Comparison of ENCODE assay signal across 1 cellular context in the genomic region with DNA sequence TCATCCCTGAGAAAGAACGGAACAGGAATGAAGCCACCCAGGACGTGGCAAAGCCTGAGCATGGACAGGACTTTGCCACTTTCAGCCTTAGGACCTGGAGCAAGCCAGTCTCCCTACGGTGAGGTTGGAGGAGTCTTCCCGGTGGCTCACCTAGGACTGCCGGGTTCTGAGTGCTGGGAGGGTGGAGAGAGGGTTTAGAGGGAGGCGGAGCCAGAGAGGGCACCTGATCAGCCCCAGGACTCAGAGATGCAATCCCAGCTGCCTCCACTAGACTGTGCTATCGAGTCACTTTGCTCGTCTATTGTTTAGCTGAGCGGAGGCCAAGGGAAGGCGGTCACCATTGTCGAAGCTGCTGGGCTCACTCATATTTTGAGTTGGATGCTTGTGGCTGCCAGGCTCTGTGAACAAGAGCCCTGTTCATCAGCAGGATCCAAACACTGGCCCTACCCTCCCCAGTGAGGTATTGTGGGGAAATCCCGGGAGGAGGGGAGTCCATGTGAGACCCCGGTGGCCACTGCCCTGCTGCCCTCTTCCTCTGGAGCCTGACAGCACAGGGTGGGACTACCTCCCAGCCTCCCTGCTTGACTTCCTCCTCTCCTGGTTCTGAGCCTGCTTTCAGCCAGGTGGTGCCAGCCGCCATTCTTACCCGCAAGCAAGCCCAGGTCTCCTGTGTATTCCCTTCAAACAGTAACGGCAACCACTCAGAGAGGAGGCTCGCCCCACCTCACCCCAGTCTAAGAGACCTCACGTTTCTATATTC.
TF ChIP-seq lines count a peak whose summit lies in the region.

No MANE protein-coding gene starts in this region.

TF ChIP-seq in GM12878, 131 proteins besides CTCF, POLR2A, EP300 and RAD21:
- TF ChIP-seq YBX1 (IDR thresholded peaks at IDR 0.05), result no peak
- TF ChIP-seq NR2C2 (IDR thresholded peaks at IDR 0.05; ENCODE audit: borderline replicate concordance, control insufficient read depth, insufficient read length, low read depth), result no peak
- TF ChIP-seq, protein P1, sequence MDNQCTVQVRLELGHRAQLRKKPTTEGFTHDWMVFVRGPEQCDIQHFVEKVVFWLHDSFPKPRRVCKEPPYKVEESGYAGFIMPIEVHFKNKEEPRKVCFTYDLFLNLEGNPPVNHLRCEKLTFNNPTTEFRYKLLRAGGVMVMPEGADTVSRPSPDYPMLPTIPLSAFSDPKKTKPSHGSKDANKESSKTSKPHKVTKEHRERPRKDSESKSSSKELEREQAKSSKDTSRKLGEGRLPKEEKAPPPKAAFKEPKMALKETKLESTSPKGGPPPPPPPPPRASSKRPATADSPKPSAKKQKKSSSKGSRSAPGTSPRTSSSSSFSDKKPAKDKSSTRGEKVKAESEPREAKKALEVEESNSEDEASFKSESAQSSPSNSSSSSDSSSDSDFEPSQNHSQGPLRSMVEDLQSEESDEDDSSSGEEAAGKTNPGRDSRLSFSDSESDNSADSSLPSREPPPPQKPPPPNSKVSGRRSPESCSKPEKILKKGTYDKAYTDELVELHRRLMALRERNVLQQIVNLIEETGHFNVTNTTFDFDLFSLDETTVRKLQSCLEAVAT (IDR thresholded peaks at IDR 0.05), result no peak
- TF ChIP-seq CHD2 (IDR thresholded peaks at IDR 0.05; ENCODE audit: borderline replicate concordance, low read depth, low read length), result no peak
- no peak for TF ChIP-seq CHD4 (IDR thresholded peaks at IDR 0.05)
- TF ChIP-seq BMI1 (IDR thresholded peaks at IDR 0.05; ENCODE audit: borderline replicate concordance), result no peak
- TF ChIP-seq, protein P2, sequence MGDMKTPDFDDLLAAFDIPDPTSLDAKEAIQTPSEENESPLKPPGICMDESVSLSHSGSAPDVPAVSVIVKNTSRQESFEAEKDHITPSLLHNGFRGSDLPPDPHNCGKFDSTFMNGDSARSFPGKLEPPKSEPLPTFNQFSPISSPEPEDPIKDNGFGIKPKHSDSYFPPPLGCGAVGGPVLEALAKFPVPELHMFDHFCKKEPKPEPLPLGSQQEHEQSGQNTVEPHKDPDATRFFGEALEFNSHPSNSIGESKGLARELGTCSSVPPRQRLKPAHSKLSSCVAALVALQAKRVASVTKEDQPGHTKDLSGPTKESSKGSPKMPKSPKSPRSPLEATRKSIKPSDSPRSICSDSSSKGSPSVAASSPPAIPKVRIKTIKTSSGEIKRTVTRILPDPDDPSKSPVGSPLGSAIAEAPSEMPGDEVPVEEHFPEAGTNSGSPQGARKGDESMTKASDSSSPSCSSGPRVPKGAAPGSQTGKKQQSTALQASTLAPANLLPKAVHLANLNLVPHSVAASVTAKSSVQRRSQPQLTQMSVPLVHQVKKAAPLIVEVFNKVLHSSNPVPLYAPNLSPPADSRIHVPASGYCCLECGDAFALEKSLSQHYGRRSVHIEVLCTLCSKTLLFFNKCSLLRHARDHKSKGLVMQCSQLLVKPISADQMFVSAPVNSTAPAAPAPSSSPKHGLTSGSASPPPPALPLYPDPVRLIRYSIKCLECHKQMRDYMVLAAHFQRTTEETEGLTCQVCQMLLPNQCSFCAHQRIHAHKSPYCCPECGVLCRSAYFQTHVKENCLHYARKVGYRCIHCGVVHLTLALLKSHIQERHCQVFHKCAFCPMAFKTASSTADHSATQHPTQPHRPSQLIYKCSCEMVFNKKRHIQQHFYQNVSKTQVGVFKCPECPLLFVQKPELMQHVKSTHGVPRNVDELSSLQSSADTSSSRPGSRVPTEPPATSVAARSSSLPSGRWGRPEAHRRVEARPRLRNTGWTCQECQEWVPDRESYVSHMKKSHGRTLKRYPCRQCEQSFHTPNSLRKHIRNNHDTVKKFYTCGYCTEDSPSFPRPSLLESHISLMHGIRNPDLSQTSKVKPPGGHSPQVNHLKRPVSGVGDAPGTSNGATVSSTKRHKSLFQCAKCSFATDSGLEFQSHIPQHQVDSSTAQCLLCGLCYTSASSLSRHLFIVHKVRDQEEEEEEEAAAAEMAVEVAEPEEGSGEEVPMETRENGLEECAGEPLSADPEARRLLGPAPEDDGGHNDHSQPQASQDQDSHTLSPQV (IDR thresholded peaks at IDR 0.05), result no peak
- TF ChIP-seq IRF4 (IDR thresholded peaks at IDR 0.05; ENCODE audit: low read depth, low read length), result no peak
- no peak for TF ChIP-seq GATAD2B (conservative IDR thresholded peaks at IDR 0.05; ENCODE audit: low read depth)
- TF ChIP-seq HCFC1 (IDR thresholded peaks at IDR 0.05; ENCODE audit: low read length), result no peak
- TF ChIP-seq RAD51 (IDR thresholded peaks at IDR 0.05), result peak; percentile 54; the same call in 1 of the 2 replicates
- TF ChIP-seq RB1 (IDR thresholded peaks at IDR 0.05; ENCODE audit: borderline replicate concordance), result no peak
- no peak for TF ChIP-seq CEBPB (IDR thresholded peaks at IDR 0.05; ENCODE audit: borderline replicate concordance in 1 of 2, low read depth in 2 of 2, low read length in 2 of 2)
- TF ChIP-seq, protein P3, sequence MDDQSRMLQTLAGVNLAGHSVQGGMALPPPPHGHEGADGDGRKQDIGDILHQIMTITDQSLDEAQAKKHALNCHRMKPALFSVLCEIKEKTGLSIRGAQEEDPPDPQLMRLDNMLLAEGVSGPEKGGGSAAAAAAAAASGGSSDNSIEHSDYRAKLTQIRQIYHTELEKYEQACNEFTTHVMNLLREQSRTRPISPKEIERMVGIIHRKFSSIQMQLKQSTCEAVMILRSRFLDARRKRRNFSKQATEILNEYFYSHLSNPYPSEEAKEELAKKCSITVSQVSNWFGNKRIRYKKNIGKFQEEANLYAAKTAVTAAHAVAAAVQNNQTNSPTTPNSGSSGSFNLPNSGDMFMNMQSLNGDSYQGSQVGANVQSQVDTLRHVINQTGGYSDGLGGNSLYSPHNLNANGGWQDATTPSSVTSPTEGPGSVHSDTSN (IDR thresholded peaks at IDR 0.05; ENCODE audit: insufficient replicate concordance, low read depth, low read length), result no peak
- TF ChIP-seq NFXL1 (IDR thresholded peaks at IDR 0.05; ENCODE audit: borderline replicate concordance), result no peak
- TF ChIP-seq HDAC6 (IDR thresholded peaks at IDR 0.05; ENCODE audit: unreplicated experiment), result no peak
- no peak for TF ChIP-seq ZNF274 (IDR thresholded peaks at IDR 0.05; ENCODE audit: insufficient read depth, insufficient read length)
- no peak for TF ChIP-seq HDAC2 (IDR thresholded peaks at IDR 0.05)
- peak; percentile 43 for TF ChIP-seq SMC3 (IDR thresholded peaks at IDR 0.05; ENCODE audit: borderline replicate concordance, low read length)
- 0 out of 2 replicates have a peak, but pooled peaks have one; percentile 12 for TF ChIP-seq YY1 (IDR thresholded peaks at IDR 0.05; ENCODE audit: low read depth, low read length)
- TF ChIP-seq, protein P4, sequence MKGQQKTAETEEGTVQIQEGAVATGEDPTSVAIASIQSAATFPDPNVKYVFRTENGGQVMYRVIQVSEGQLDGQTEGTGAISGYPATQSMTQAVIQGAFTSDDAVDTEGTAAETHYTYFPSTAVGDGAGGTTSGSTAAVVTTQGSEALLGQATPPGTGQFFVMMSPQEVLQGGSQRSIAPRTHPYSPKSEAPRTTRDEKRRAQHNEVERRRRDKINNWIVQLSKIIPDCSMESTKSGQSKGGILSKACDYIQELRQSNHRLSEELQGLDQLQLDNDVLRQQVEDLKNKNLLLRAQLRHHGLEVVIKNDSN (IDR thresholded peaks at IDR 0.05; ENCODE audit: borderline replicate concordance, extremely low read length, insufficient read depth, low read depth, low read length), result peak; percentile 33
- TF ChIP-seq, protein P5, sequence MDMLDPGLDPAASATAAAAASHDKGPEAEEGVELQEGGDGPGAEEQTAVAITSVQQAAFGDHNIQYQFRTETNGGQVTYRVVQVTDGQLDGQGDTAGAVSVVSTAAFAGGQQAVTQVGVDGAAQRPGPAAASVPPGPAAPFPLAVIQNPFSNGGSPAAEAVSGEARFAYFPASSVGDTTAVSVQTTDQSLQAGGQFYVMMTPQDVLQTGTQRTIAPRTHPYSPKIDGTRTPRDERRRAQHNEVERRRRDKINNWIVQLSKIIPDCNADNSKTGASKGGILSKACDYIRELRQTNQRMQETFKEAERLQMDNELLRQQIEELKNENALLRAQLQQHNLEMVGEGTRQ (IDR thresholded peaks at IDR 0.05; ENCODE audit: borderline replicate concordance, low read depth, low read length), result peak; percentile 1; the same call in 1 of the 2 replicates
- TF ChIP-seq, protein P6, sequence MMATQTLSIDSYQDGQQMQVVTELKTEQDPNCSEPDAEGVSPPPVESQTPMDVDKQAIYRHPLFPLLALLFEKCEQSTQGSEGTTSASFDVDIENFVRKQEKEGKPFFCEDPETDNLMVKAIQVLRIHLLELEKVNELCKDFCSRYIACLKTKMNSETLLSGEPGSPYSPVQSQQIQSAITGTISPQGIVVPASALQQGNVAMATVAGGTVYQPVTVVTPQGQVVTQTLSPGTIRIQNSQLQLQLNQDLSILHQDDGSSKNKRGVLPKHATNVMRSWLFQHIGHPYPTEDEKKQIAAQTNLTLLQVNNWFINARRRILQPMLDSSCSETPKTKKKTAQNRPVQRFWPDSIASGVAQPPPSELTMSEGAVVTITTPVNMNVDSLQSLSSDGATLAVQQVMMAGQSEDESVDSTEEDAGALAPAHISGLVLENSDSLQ (IDR thresholded peaks at IDR 0.05), result no peak
- no peak for TF ChIP-seq STAT3 (IDR thresholded peaks at IDR 0.05; ENCODE audit: low read depth, low read length)
